2 cellular contexts compared by ENCODE assay signal in the genomic region with DNA sequence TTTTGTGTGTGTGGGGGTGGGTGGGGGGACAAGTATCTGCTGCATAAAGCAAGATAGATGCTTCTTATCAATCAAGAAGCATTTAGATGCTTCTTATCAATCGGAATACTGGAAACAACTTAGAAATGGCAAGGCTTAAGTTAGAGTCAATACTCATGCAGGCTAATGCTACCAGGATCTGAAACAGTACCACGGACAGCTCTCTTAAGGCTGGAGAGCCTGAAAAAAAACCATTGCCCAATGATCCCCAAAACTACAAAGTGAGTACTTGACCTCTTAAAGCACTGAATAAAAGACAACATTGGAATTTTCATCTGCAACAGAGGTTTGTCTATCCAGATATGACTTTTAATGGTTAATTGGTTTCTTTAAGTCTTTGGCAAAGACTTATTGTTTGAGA.
A peak's percentile ranks its signal among the peaks of the same experiment; 100 is the strongest.
TF ChIP-seq lines count a peak whose summit lies in the region.

No MANE protein-coding gene starts in this region.

TF ChIP-seq in Ishikawa, 13 proteins besides CTCF, POLR2A, EP300 and RAD21 (continued from another document):
- TF ChIP-seq REST (IDR thresholded peaks at IDR 0.05; ENCODE audit: low read depth) = peak; percentile 86

TF ChIP-seq in GM12878, 131 proteins besides CTCF, POLR2A, EP300 and RAD21 (continued from another document):
- peak; percentile 83 for TF ChIP-seq REST (IDR thresholded peaks at IDR 0.05; ENCODE audit: low read depth, low read length)
- no peak for TF ChIP-seq FOS (IDR thresholded peaks at IDR 0.05; ENCODE audit: borderline replicate concordance, extremely low read depth, insufficient read length)
